21 cellular contexts compared by ENCODE assay signal in genomic region chr2:236625156-236625690, GRCh38. TPM values are rescaled to one million over a fixed set of nuclear protein-coding genes. Genes with fewer than 3 reads are reported as not detected.
DNase-seq lines count a peak whose midpoint lies in the region; ATAC-seq and TF ChIP-seq lines count a peak whose summit lies in the region.
"Had no signal": no experiment of that assay in that cellular context is flagged by ENCODE, and none has a peak within 500 bp of the region (broad histone marks: within the 10 kb centered on the region; RNA-seq: fewer than 3 reads in every experiment).

No MANE protein-coding gene starts in this region.

- peaks cover 3% of the 10 kb centered on the region for H3K4me1 Mint-ChIP-seq in T-helper 17 cell

- H2AK5ac ChIP-seq in neuronal stem cell (ENCODE audit: low read depth, low read length): no peak overlapping the region

- intact Hi-C loops in sigmoid colon (cut with DNase I) (no loop called here), aorta (cut with DNase I) (no loop called here)

- no peak overlapping the region for H3K4ac ChIP-seq in neuronal stem cell (ENCODE audit: low read length)

- H3K27me3 Mint-ChIP-seq in T-helper 17 cell: peaks cover 5% of the 10 kb centered on the region

- no peak overlapping the region for H3K4me2 ChIP-seq in neuronal stem cell (ENCODE audit: insufficient read depth, low read length, poor library complexity, severe bottlenecking)
- H3K4me2 ChIP-seq: A549 had no signal

- no peak overlapping the region for H2BK5ac ChIP-seq in neuronal stem cell (ENCODE audit: low read length)

- no peak for TF ChIP-seq POLR2A in sigmoid colon (IDR thresholded peaks at IDR 0.05)

- H3K23ac ChIP-seq in neuronal stem cell (ENCODE audit: low read depth, low read length, poor library complexity): peak overlapping the region; percentile 15

- H3K27ac ChIP-seq in neuronal stem cell (replicated peaks; ENCODE audit: low read length) (no peak overlapping the region), sigmoid colon (no peak overlapping the region), aorta (ENCODE audit: low read depth in 1 of 2, low read length in 2 of 2) (no peak overlapping the region)
- H3K27ac ChIP-seq: A549 had no signal

- H3K36me3 ChIP-seq in neuronal stem cell (replicated peaks in 1 of 2; ENCODE audit: control insufficient read depth in 2 of 2, insufficient read depth in 2 of 2, low read length in 2 of 2): no peaks in the 10 kb centered on the region
- no peaks in the 10 kb centered on the region for H3K36me3 ChIP-seq in sigmoid colon
- H3K36me3 ChIP-seq in aorta (ENCODE audit: control insufficient read depth in 1 of 2, insufficient read depth in 2 of 2, low read length in 1 of 2): no peaks in the 10 kb centered on the region
- no peaks in the 10 kb centered on the region for H3K36me3 ChIP-seq in HAP-1 (replicated peaks)

- H4K8ac ChIP-seq in neuronal stem cell (ENCODE audit: low read depth, low read length): no peak overlapping the region

- no peak for TF ChIP-seq CTCF in sigmoid colon (IDR thresholded peaks at IDR 0.05)

- H3K27me3 ChIP-seq in neuronal stem cell (ENCODE audit: control insufficient read depth in 3 of 3, insufficient read depth in 3 of 3, low read depth in 1 of 3, low read length in 3 of 3): no peaks in the 10 kb centered on the region
- H3K27me3 ChIP-seq in sigmoid colon: no peaks in the 10 kb centered on the region
- H3K27me3 ChIP-seq in aorta (ENCODE audit: control insufficient read depth in 1 of 2, insufficient read depth in 2 of 2, low read length in 1 of 2): no peaks in the 10 kb centered on the region
- H3K27me3 ChIP-seq in HAP-1 (ENCODE audit: low read depth): no peaks in the 10 kb centered on the region

- no peak for TF ChIP-seq EP300 in sigmoid colon (IDR thresholded peaks at IDR 0.05)

- no peak overlapping the region for H2BK120ac ChIP-seq in neuronal stem cell (ENCODE audit: low read depth, low read length)

- in situ Hi-C loops in HAP-1 (cut with MboI; ENCODE audit: low sequenced_read_pairs): no loop called here

- no peak overlapping the region for H3K4me3 Mint-ChIP-seq in T-helper 17 cell
- H3K4me3 Mint-ChIP-seq: CD4-positive, alpha-beta memory T cell had no signal

- DNase-seq in T-helper 17 cell (no peak), neuronal stem cell (ENCODE audit: low spot score) (no peak), sigmoid colon (peak; percentile 57), aorta (peak; percentile 16 to 43), HAP-1 (ENCODE audit: low spot score in 2 of 2) (no peak), activated T-cell treated with anti-CD3 and anti-CD28 coated beads for 4 hours (no peak)
- DNase-seq: 8988T; ACHN; AML-193; C1 segment of cervical spinal cord; Calu3; CD4-positive, alpha-beta memory T cell; COR-L47; DMS53; DMS79 treated with DMSO at 0.1 percent for 48 hours; GF-D8; GOT3; HCEC 1CT had no signal

- no peak overlapping the region for H3K9ac ChIP-seq in neuronal stem cell (ENCODE audit: low read depth, low read length, poor library complexity)

- ATAC-seq in T-helper 17 cell (no peak), aorta (ENCODE audit: low FRiP score) (no peak), HG03571 (IDR thresholded peaks at IDR 0.05; ENCODE audit: unreplicated experiment) (no peak)

- H3K36me3 Mint-ChIP-seq in T-helper 17 cell (ENCODE audit: low read depth): no peaks in the 10 kb centered on the region
- H3K36me3 Mint-ChIP-seq: CD4-positive, alpha-beta memory T cell had no signal

- peak overlapping the region; percentile 8 for H3K27ac Mint-ChIP-seq in T-helper 17 cell
- H3K27ac Mint-ChIP-seq: CD4-positive, alpha-beta memory T cell had no signal

- WGBS in neuronal stem cell (ENCODE audit: extremely low coverage in 2 of 2, insufficient read length in 2 of 2, insufficient replicate concordance in 1 of 2), 2 donors: no CpG with 5 or more reads among the region's 10 CpGs
- 80 to 92% methylated on average over 10 of the region's 10 CpGs for WGBS in sigmoid colon, 2 donors
- WGBS in aorta, 2 donors: 95% methylated on average over 10 of the region's 10 CpGs

- H3K14ac ChIP-seq in neuronal stem cell (ENCODE audit: low read length): no peak overlapping the region

- no peaks in the 10 kb centered on the region for H3K79me1 ChIP-seq in neuronal stem cell (ENCODE audit: low read depth, low read length)

- H4K91ac ChIP-seq in neuronal stem cell (ENCODE audit: low read depth, low read length, poor library complexity): peak overlapping the region; percentile 66

- no peak overlapping the region for H2BK12ac ChIP-seq in neuronal stem cell (ENCODE audit: low read length)

- no peak overlapping the region for H2AFZ ChIP-seq in neuronal stem cell (ENCODE audit: low read length)

- H2BK15ac ChIP-seq in neuronal stem cell (ENCODE audit: low read length): peak overlapping the region; percentile 40

- H3K18ac ChIP-seq in neuronal stem cell (ENCODE audit: low read length): peak overlapping the region; percentile 55

- no peak overlapping the region for H3K4me3 ChIP-seq in neuronal stem cell (ENCODE audit: low read length in 2 of 2)
- H3K4me3 ChIP-seq in sigmoid colon: no peak overlapping the region
- H3K4me3 ChIP-seq in aorta (ENCODE audit: low read length in 2 of 2): no peak overlapping the region
- H3K4me3 ChIP-seq in HAP-1: no peak overlapping the region
- H3K4me3 ChIP-seq: A549 had no signal

- H3K4me1 ChIP-seq in neuronal stem cell (ENCODE audit: control insufficient read depth in 2 of 2, insufficient read depth in 1 of 2, low read depth in 1 of 2, low read length in 2 of 2): peaks cover 1 to 5% of the 10 kb centered on the region in 2 donors
- H3K4me1 ChIP-seq in sigmoid colon: peaks cover 0 to 3% (median 0%) of the 10 kb centered on the region in 4 donors
- H3K4me1 ChIP-seq in aorta (ENCODE audit: control insufficient read depth in 1 of 2, insufficient read depth in 2 of 2, low read length in 2 of 2): no peaks in the 10 kb centered on the region
- H3K4me1 ChIP-seq in HAP-1: no peaks in the 10 kb centered on the region
- H3K4me1 ChIP-seq: A549 had no signal

- H3K9me3 ChIP-seq in T-helper 17 cell (ENCODE audit: control insufficient read depth, low read length, poor library complexity, severe bottlenecking): no peaks in the 10 kb centered on the region
- H3K9me3 ChIP-seq in neuronal stem cell (replicated peaks in 1 of 2; ENCODE audit: control insufficient read depth in 2 of 2, insufficient read depth in 1 of 2, low read depth in 1 of 2, low read length in 2 of 2): peaks cover 0 to 3% of the 10 kb centered on the region in 2 donors
- H3K9me3 ChIP-seq in sigmoid colon: no peaks in the 10 kb centered on the region
- no peaks in the 10 kb centered on the region for H3K9me3 ChIP-seq in aorta (ENCODE audit: control insufficient read depth, low read length)
- no peaks in the 10 kb centered on the region for H3K9me3 ChIP-seq in HAP-1
- H3K9me3 ChIP-seq: A549 had no signal

RNA-seq across cellular contexts. Expression of gene ACKR3, which starts 55.6 kb away (rescaled TPM):
- total RNA-seq in T-helper 17 cell (1 to 10 TPM; 1.3 to 2.3 TPM), sigmoid colon (10 to 100 TPM; 17.0 to 39.1 (median 21.6) TPM), aorta (100 to 1,000 TPM; 113 to 116 TPM)
- 4.4 TPM for polyA plus RNA-seq in neuronal stem cell (2013, experiment 1 of 2)
- 4.3 TPM for polyA plus RNA-seq in neuronal stem cell (2013, experiment 2 of 2)
- polyA plus RNA-seq in sigmoid colon (10 to 100 TPM in 1 of 3 donors, 1 to 10 TPM in 2; 1.6 to 11.4 (median 9.8) TPM), aorta (10 to 100 TPM in 1 of 2 donors, 1 to 10 TPM in 1; 7.0 to 37.5 TPM)
- total RNA-seq: G401 had no signal

Comparison
In these comparisons a context has a peak if more than half of its experiments do, and no peak if none do; other contexts are left out.
1. DNase-seq: peak in sigmoid colon (single experiment) and aorta (2 of 2); none in T-helper 17 cell (0 of 3), neuronal stem cell (single experiment), HAP-1 (0 of 2) and activated T-cell treated with anti-CD3 and anti-CD28 coated beads for 4 hours (single experiment).
2. RNA of gene ACKR3, which starts 55.6 kb away (total RNA-seq): 113 to 116 TPM in aorta and 17.0 to 39.1 TPM in sigmoid colon; 1.3 to 2.3 TPM in T-helper 17 cell; every median in the first group is over 4 times any median in the second.